10 cellular contexts compared by ENCODE assay signal in the genomic region with DNA sequence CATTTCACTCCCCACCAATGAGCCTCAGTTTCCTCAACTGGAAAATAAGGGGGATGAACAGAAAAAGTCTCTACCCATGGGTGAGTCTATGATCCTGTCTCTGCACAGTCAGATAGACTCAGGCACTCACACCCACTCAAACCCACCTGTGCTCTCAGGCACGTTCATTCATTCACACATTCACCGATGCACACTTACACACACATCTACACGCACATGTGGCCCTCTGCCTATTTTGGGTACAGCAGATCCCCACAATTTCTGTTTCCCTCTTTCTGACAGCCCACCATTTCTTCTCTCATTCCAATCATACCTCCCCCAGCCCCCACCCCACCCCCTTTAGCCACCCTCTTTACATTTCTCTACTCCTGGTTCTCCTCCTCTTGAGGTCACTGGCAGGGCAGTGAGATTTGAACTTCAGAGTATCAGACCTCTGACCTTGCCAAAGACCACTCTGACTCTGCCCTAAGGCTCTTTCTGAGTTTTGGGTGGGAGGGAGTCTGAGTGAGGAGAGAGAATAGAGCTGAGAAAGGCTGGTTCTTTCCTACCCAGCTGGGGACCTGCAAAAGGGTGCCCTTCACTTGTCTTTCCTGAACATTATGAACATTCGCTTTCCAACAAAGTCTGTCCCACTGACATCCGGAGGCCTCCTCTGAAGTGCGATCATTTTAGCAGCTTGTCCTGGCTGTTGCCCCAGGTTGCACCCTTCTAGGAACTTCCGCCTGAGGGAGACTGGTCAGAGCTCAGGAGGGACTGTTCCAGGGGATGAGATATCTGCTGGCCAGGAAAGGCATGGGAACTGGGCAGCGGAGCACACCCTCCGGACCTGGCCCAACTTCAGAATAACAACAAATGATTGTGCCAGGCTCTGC. TPM values are rescaled to one million over a fixed set of nuclear protein-coding genes. Genes with fewer than 3 reads are reported as not detected.
DNase-seq lines count a peak whose midpoint lies in the region; ATAC-seq and TF ChIP-seq lines count a peak whose summit lies in the region.
"Had no signal": no experiment of that assay in that cellular context is flagged by ENCODE, and none has a peak within 500 bp of the region (broad histone marks: within the 10 kb centered on the region; RNA-seq: fewer than 3 reads in every experiment).

No MANE protein-coding gene starts in this region.

- WGBS in psoas muscle, 3 donors: 36 to 47% (median 46%) methylated on average over 9 of the region's 9 CpGs

- peaks cover 45% of the 10 kb centered on the region for H3K27me3 Mint-ChIP-seq in activated T-helper 17 cell treated with anti-CD3 and anti-CD28 coated beads, Interleukin-2, amount 50 U/mL, for 72 hours

- H3K27ac Mint-ChIP-seq in activated T-helper 17 cell treated with anti-CD3 and anti-CD28 coated beads, Interleukin-2, amount 50 U/mL, for 72 hours: no peak overlapping the region

- H3K4me3 ChIP-seq in cardiac muscle cell: no peak overlapping the region
- H3K4me3 ChIP-seq in psoas muscle: no peak overlapping the region

- H3K9me3 ChIP-seq in cardiac muscle cell (ENCODE audit: low read depth) (no peaks in the 10 kb centered on the region), psoas muscle (no peaks in the 10 kb centered on the region)

- H3K27ac ChIP-seq in cardiac muscle cell (peak overlapping the region; percentile 96), psoas muscle (peak overlapping the region; percentile 72)

- peak; percentile 53 for ATAC-seq in activated T-helper 17 cell treated with anti-CD3 and anti-CD28 coated beads, Interleukin-2, amount 50 U/mL, for 72 hours (replicated peaks)
- ATAC-seq in psoas muscle: no peak
- ATAC-seq in HG02870 (IDR thresholded peaks at IDR 0.05; ENCODE audit: unreplicated experiment): no peak
- no peak for ATAC-seq in GM21723 (IDR thresholded peaks at IDR 0.05; ENCODE audit: unreplicated experiment)

- no peaks in the 10 kb centered on the region for H3K9me3 Mint-ChIP-seq in activated T-helper 17 cell treated with anti-CD3 and anti-CD28 coated beads, Interleukin-2, amount 50 U/mL, for 72 hours

- TF ChIP-seq CTCF in cardiac muscle cell (IDR thresholded peaks at IDR 0.05; ENCODE audit: low read depth, low read length): no peak
- no peak for TF ChIP-seq CTCF in psoas muscle (IDR thresholded peaks at IDR 0.05)

- intact Hi-C loops in psoas muscle (cut with DNase I): no loop called here

- no peaks in the 10 kb centered on the region for H3K27me3 ChIP-seq in cardiac muscle cell
- peaks cover 0 to 44% (median 9%) of the 10 kb centered on the region in 3 donors for H3K27me3 ChIP-seq in psoas muscle (ENCODE audit: insufficient read depth in 3 of 3, low read length in 2 of 3)

- peak overlapping the region; percentile 44 for H3K4me3 Mint-ChIP-seq in activated T-helper 17 cell treated with anti-CD3 and anti-CD28 coated beads, Interleukin-2, amount 50 U/mL, for 72 hours

- H3K4me1 Mint-ChIP-seq in activated T-helper 17 cell treated with anti-CD3 and anti-CD28 coated beads, Interleukin-2, amount 50 U/mL, for 72 hours: peaks cover 10% of the 10 kb centered on the region

- H3K4me1 ChIP-seq in cardiac muscle cell (ENCODE audit: low read depth) (peaks cover 50% of the 10 kb centered on the region), psoas muscle (peaks cover 4% of the 10 kb centered on the region)

- H3K36me3 Mint-ChIP-seq in activated T-helper 17 cell treated with anti-CD3 and anti-CD28 coated beads, Interleukin-2, amount 50 U/mL, for 72 hours (ENCODE audit: low read depth): no peaks in the 10 kb centered on the region

- H3K36me3 ChIP-seq in cardiac muscle cell: no peaks in the 10 kb centered on the region
- no peaks in the 10 kb centered on the region for H3K36me3 ChIP-seq in psoas muscle (ENCODE audit: insufficient read depth in 1 of 2, low read depth in 1 of 2)

- DNase-seq in EL (peak; percentile 85), cardiac muscle cell (ENCODE audit: low read depth in 1 of 2, low spot score in 1 of 2) (peak in 1 of 2 donors; percentile 64), psoas muscle (no peak), T-helper 9 cell (no peak), SHP77 (lab: John Stamatoyannopoulos, UW) (no peak)
- DNase-seq: stimulated activated CD4-positive, alpha-beta T cell treated with anti-CD3 and anti-CD28 coated beads, Interleukin-15, amount 100 ng/mL, for 24 hours; substantia nigra had no signal

RNA-seq across cellular contexts. Expression of gene COL1A1, which starts 10.1 kb away (rescaled TPM):
- total RNA-seq in activated T-helper 17 cell treated with anti-CD3 and anti-CD28 coated beads, Interleukin-2, amount 50 U/mL, for 72 hours: 1 to 10 TPM in 1 of 2 donors, under 1 TPM in 1; 0.37 to 1.9 TPM
- total RNA-seq in cardiac muscle cell (80.6 and 127 TPM in 2 replicates), psoas muscle (10 to 100 TPM; 10.2 to 46.6 (median 18.7) TPM)
- polyA plus RNA-seq in cardiac muscle cell (212 and 261 TPM in 2 replicates), psoas muscle (1 to 10 TPM; 2.3 to 5.4 (median 3.3) TPM)

RNA-seq across cellular contexts. Expression of gene SGCA, which starts 45.7 kb away (rescaled TPM):
- total RNA-seq in activated T-helper 17 cell treated with anti-CD3 and anti-CD28 coated beads, Interleukin-2, amount 50 U/mL, for 72 hours: not detected
- total RNA-seq in cardiac muscle cell: 57.5 and 63.3 TPM in 2 replicates
- 69.9 and 90.6 TPM in 2 replicates for polyA plus RNA-seq in cardiac muscle cell
- total RNA-seq in psoas muscle: 100 to 1,000 TPM; 245 to 291 (median 266) TPM
- 100 to 1,000 TPM; 120 to 254 (median 151) TPM for polyA plus RNA-seq in psoas muscle

Comparison
In these comparisons a context has a peak if more than half of its experiments do, and no peak if none do; other contexts are left out.
1. RNA of gene SGCA, which starts 45.7 kb away (total RNA-seq): 245 to 291 TPM in psoas muscle and 57.5 to 63.3 TPM in cardiac muscle cell; not detected in activated T-helper 17 cell treated with anti-CD3 and anti-CD28 coated beads, Interleukin-2, amount 50 U/mL, for 72 hours; every median in the first group is over 10 times any median in the second.